8 cellular contexts compared by ENCODE assay signal in genomic region chr19:14475251-14476073, GRCh38. TPM values are rescaled to one million over a fixed set of nuclear protein-coding genes. Genes with fewer than 3 reads are reported as not detected.
A peak's percentile ranks its signal among the peaks of the same experiment; 100 is the strongest.
DNase-seq lines count a peak whose midpoint lies in the region; ATAC-seq, FAIRE-seq and TF ChIP-seq lines count a peak whose summit lies in the region.

Gene PTGER1 (minus strand): TSS chr19:14475354. CDS start chr19:14474320, 1,034 bp downstream.

- H3K4me3 Mint-ChIP-seq in Calu3 (ENCODE audit: low read depth, unreplicated experiment) (no peak within 1 kb of the TSS), IgD-negative memory B cell (peak within 1 kb of the TSS in 1 of 4 donors; percentile 49)
- H3K4me3 Mint-ChIP-seq in activated naive CD8-positive, alpha-beta T cell treated with anti-CD3 and anti-CD28 coated beads for 36 hours, result peak within 1 kb of the TSS; percentile 35

- 63% methylated on average over 4 of the region's 33 CpGs for WGBS in HepG2 (ENCODE audit: low lambda C conversion rate)

- H3K9ac ChIP-seq in HepG2 (ENCODE audit: insufficient read depth, low read depth, low read length), result no peak within 1 kb of the TSS; the same call in 1 of the 2 replicates

- no TSS peak for BruUV-seq in Calu3 (replicated peaks; lab: Mats Ljungman, UMichigan)
- no TSS peak for BruUV-seq in HepG2 (replicated peaks; lab: Mats Ljungman, UMichigan)

- H3K4me1 ChIP-seq in HepG2 (ENCODE audit: insufficient read depth, low read length), result peaks cover 20% of the 10 kb centered on the region

- CTCF ChIA-PET in Calu3 (lab: Charles Lee), result no interaction called here
- CTCF ChIA-PET in HepG2 (lab: Yijun Ruan, JAX; ENCODE audit: low intra/inter-chr PET ratio, low total read pairs), result interaction anchor here (0.7 kb wide), 1 partner anchor 79 kb away, joined by 3 read pairs; no protein-coding TSS in a partner anchor

- H3K27me3 Mint-ChIP-seq in Calu3 (ENCODE audit: unreplicated experiment), result no peaks in the 10 kb centered on the region
- peaks cover 24% of the 10 kb centered on the region for H3K27me3 Mint-ChIP-seq in IgD-negative memory B cell
- peaks cover 21% of the 10 kb centered on the region for H3K27me3 Mint-ChIP-seq in activated naive CD8-positive, alpha-beta T cell treated with anti-CD3 and anti-CD28 coated beads for 36 hours

- POLR2A ChIA-PET in HepG2 (lab: Yijun Ruan, JAX), result no interaction called here

- peaks cover 64% of the 10 kb centered on the region for H3K36me3 Mint-ChIP-seq in Calu3 (ENCODE audit: insufficient read depth, unreplicated experiment)
- peaks cover 2% of the 10 kb centered on the region for H3K36me3 Mint-ChIP-seq in IgD-negative memory B cell
- H3K36me3 Mint-ChIP-seq in activated naive CD8-positive, alpha-beta T cell treated with anti-CD3 and anti-CD28 coated beads for 36 hours, result peaks cover 9% of the 10 kb centered on the region

- intact Hi-C loops in Calu3 (cut with micrococcal nuclease; ENCODE audit: unreplicated experiment) (no loop called here), HepG2 (cut with micrococcal nuclease; ENCODE audit: unreplicated experiment) (no loop called here)

- TF ChIP-seq RAD21 in HepG2 (CRISPR knock-in tag; IDR thresholded peaks at IDR 0.05), result no peak

- FAIRE-seq in HepG2 (lab: Jason Lieb, UNC), result no peak

- H2AFZ ChIP-seq in HepG2 (ENCODE audit: low read length), result no peak within 1 kb of the TSS

- peak; percentile 66 for ATAC-seq in HepG2
- no peak for ATAC-seq in HG02885 (IDR thresholded peaks at IDR 0.05; ENCODE audit: poor library complexity, unreplicated experiment)
- ATAC-seq in HG03095 (IDR thresholded peaks at IDR 0.05; ENCODE audit: unreplicated experiment), result no peak

- no peak for TF ChIP-seq EP300 in HepG2 (IDR thresholded peaks at IDR 0.05; ENCODE audit: low read depth in 2 of 2, low read length in 2 of 2)
- no peak for TF ChIP-seq EP300 in HepG2 (CRISPR knock-in tag; IDR thresholded peaks at IDR 0.05; ENCODE audit: borderline replicate concordance)

- peak within 1 kb of the TSS; percentile 62 for H3K27ac Mint-ChIP-seq in Calu3 (ENCODE audit: unreplicated experiment)
- peak within 1 kb of the TSS in 2 of 3 donors; percentile 41 to 61 for H3K27ac Mint-ChIP-seq in IgD-negative memory B cell
- H3K27ac Mint-ChIP-seq in activated naive CD8-positive, alpha-beta T cell treated with anti-CD3 and anti-CD28 coated beads for 36 hours, result no peak within 1 kb of the TSS

- H3K4me1 Mint-ChIP-seq in Calu3 (ENCODE audit: low read depth, unreplicated experiment) (peaks cover 13% of the 10 kb centered on the region), IgD-negative memory B cell (peaks cover 0 to 13% (median 7%) of the 10 kb centered on the region in 3 donors)
- H3K4me1 Mint-ChIP-seq in activated naive CD8-positive, alpha-beta T cell treated with anti-CD3 and anti-CD28 coated beads for 36 hours, result peaks cover 22% of the 10 kb centered on the region

- TF ChIP-seq CTCF in Calu3 (IDR thresholded peaks at IDR 0.05; ENCODE audit: unreplicated experiment) (no peak), HepG2 (CRISPR knock-in tag; IDR thresholded peaks at IDR 0.05) (peak; percentile 77)

- no peaks in the 10 kb centered on the region for H3K9me3 ChIP-seq in HepG2 (ENCODE audit: low read length)

- H3K27me3 ChIP-seq in HepG2 (ENCODE audit: control insufficient read depth in 1 of 2, insufficient read depth in 2 of 2, low read length in 2 of 2), result no peaks in the 10 kb centered on the region; a peak in 1 of 5 replicates

- H4K20me1 ChIP-seq in HepG2 (ENCODE audit: insufficient read depth, low read length), result no peaks in the 10 kb centered on the region

- H3K79me2 ChIP-seq in HepG2 (ENCODE audit: insufficient read depth, low read length), result no peaks in the 10 kb centered on the region

- peak within 1 kb of the TSS in 2 of 3 experiments; percentile 28 to 58; a peak in 3 of 6 replicates for H3K4me3 ChIP-seq in HepG2 (replicated peaks in 1 of 3; ENCODE audit: insufficient read depth in 1 of 3, low read depth in 2 of 3, low read length in 3 of 3)

- in situ Hi-C loops in HepG2 (cut with HindIII; ENCODE audit: extremely low pct_ligation_motif_present, low pct_unique_long_range_greater_than_20kb), result no loop called here

- peak within 1 kb of the TSS; percentile 72 for H3K4me2 ChIP-seq in HepG2 (ENCODE audit: low read depth, low read length)

- H3K36me3 ChIP-seq in HepG2 (replicated peaks in 1 of 2; ENCODE audit: control insufficient read depth in 1 of 2, insufficient read depth in 2 of 2, low read length in 2 of 2), result peaks cover 2 to 7% of the 10 kb centered on the region in 2 experiments; a peak in 2 of 5 replicates

- H3K27ac ChIP-seq in HepG2 (ENCODE audit: extremely low read length, insufficient read depth, low read length), result no peak within 1 kb of the TSS

- no peak for TF ChIP-seq POLR2A in HepG2 (IDR thresholded peaks at IDR 0.05; ENCODE audit: insufficient read depth in 1 of 2, low read depth in 2 of 2, low read length in 2 of 2)

- DNase-seq in Calu3, result no peak
- peak; percentile 49 for DNase-seq in activated naive CD8-positive, alpha-beta T cell treated with anti-CD3 and anti-CD28 coated beads for 36 hours
- no peak for DNase-seq in HepG2 (ENCODE audit: low spot score)
- DNase-seq in amniotic stem cell (lab: John Stamatoyannopoulos, UW), result no peak
- no peak for DNase-seq in foreskin melanocyte

- H3K9me3 Mint-ChIP-seq in Calu3 (ENCODE audit: low read depth, unreplicated experiment), result no peaks in the 10 kb centered on the region
- no peaks in the 10 kb centered on the region for H3K9me3 Mint-ChIP-seq in IgD-negative memory B cell
- no peaks in the 10 kb centered on the region for H3K9me3 Mint-ChIP-seq in activated naive CD8-positive, alpha-beta T cell treated with anti-CD3 and anti-CD28 coated beads for 36 hours

TF ChIP-seq in HepG2, 621 proteins besides CTCF, POLR2A, EP300 and RAD21 (continues in another document):
- TF ChIP-seq ZNF878 (CRISPR knock-in tag; IDR thresholded peaks at IDR 0.05), result no peak
- TF ChIP-seq FOXC1 (CRISPR knock-in tag; IDR thresholded peaks at IDR 0.05; ENCODE audit: borderline replicate concordance), result no peak
- no peak for TF ChIP-seq ZNF224 (CRISPR knock-in tag; IDR thresholded peaks at IDR 0.05)
- 0 out of 2 replicates have a peak, but pooled peaks have one; percentile 35 for TF ChIP-seq ELF1 (CRISPR knock-in tag; IDR thresholded peaks at IDR 0.05)
- no peak for TF ChIP-seq ZNF20 (CRISPR knock-in tag; IDR thresholded peaks at IDR 0.05)
- TF ChIP-seq SKIL (CRISPR knock-in tag; IDR thresholded peaks at IDR 0.05; ENCODE audit: borderline replicate concordance), result no peak

RNA-seq across cellular contexts. Expression of gene PTGER1, which starts in this region (rescaled TPM):
- total RNA-seq in Calu3 (2022), result 1.2 and 1.3 TPM in 2 replicates
- polyA plus RNA-seq in IgD-negative memory B cell, result not detected
- total RNA-seq in activated naive CD8-positive, alpha-beta T cell treated with anti-CD3 and anti-CD28 coated beads for 36 hours, result under 1 TPM; 0.25 to 0.40 TPM
- not detected in 2 replicates for total RNA-seq in HepG2 (2016; rRNA removed; fragmentation: Illumina TruSeq; extraction: Trizol)
- total RNA-seq in HepG2 (2016; cell fraction: cytosol; rRNA removed; fragmentation: Illumina TruSeq; extraction: Trizol; ENCODE audit: low read depth), result 0.18 TPM in 1 of 2 replicates, not detected in the other
- not detected in 2 replicates for total RNA-seq in HepG2 (2016; cell fraction: insoluble cytoplasmic fraction; rRNA removed; fragmentation: Illumina TruSeq; extraction: Trizol)
- 0.14 and 0.15 TPM in 2 replicates for total RNA-seq in HepG2 (2016; cell fraction: membrane; rRNA removed; fragmentation: Illumina TruSeq; extraction: Trizol)
- total RNA-seq in HepG2 (2016; cell fraction: nucleus; rRNA removed; fragmentation: Illumina TruSeq; extraction: Trizol), result not detected in 2 replicates
- polyA plus RNA-seq in HepG2 (2011; rRNA removed), result 0.13 and 0.24 TPM in 2 replicates
- polyA plus RNA-seq in HepG2 (2011; cell fraction: cytosol; rRNA removed), result 0.14 and 0.27 TPM in 2 replicates
- polyA plus RNA-seq in HepG2 (2011; cell fraction: nucleus; rRNA removed), result 0.14 and 0.21 TPM in 2 replicates
- not detected in 2 replicates for polyA plus RNA-seq in HepG2 (2012)
- polyA plus RNA-seq in HepG2 (2016; cell fraction: cytosol; fragmentation: Illumina TruSeq; extraction: Trizol; ENCODE audit: low read depth), result 0.09 TPM in 1 of 2 replicates, not detected in the other
- not detected in 2 replicates for polyA plus RNA-seq in HepG2 (2016; cell fraction: insoluble cytoplasmic fraction; fragmentation: Illumina TruSeq; extraction: Trizol; ENCODE audit: low read depth)
- not detected in 2 replicates for polyA plus RNA-seq in HepG2 (2016; cell fraction: membrane; fragmentation: Illumina TruSeq; extraction: Trizol; ENCODE audit: low read depth)
- 0.44 TPM in 1 of 2 replicates, not detected in the other for polyA plus RNA-seq in HepG2 (2016; cell fraction: nucleus; fragmentation: Illumina TruSeq; extraction: Trizol; ENCODE audit: insufficient read depth, low read depth)
- polyA minus RNA-seq in HepG2 (2011; rRNA and poly(A)+ RNA removed; ENCODE audit: low replicate concordance), result 0.24 TPM in 1 of 2 replicates, not detected in the other
- not detected in 2 replicates for polyA minus RNA-seq in HepG2 (2011; cell fraction: cytosol; rRNA and poly(A)+ RNA removed)
- not detected in 2 replicates for polyA minus RNA-seq in HepG2 (2011; cell fraction: nucleus; rRNA and poly(A)+ RNA removed)

Comparison
In these comparisons a context has a peak if more than half of its experiments do, and no peak if none do; other contexts are left out.
1. Peak in DNase-seq in activated naive CD8-positive, alpha-beta T cell treated with anti-CD3 and anti-CD28 coated beads for 36 hours; RNA of the gene not detected or under 1 TPM.
2. Peak in ATAC-seq, H3K4me3 ChIP-seq and H3K4me2 ChIP-seq in HepG2; RNA of the gene not detected or under 1 TPM.